Comparison of ENCODE assay signal across 1 cellular context in genomic region chr2:159712194-159712928, GRCh38.
A peak's percentile ranks its signal among the peaks of the same experiment; 100 is the strongest.
TF ChIP-seq lines count a peak whose summit lies in the region.

Gene MARCHF7 (plus strand): TSS chr2:159712506. CDS start chr2:159729023, 16,517 bp downstream.

TF ChIP-seq in K562, 482 proteins besides CTCF, POLR2A, EP300 and RAD21 (continued from another document and continues in another):
- TF ChIP-seq E2F5 (CRISPR knock-in tag; IDR thresholded peaks at IDR 0.05) (peak; percentile 89; the same call in 1 of the 2 replicates), ZBTB2 (IDR thresholded peaks at IDR 0.05) (peak; percentile 70; the same call in 1 of the 2 replicates), FOXO4 (CRISPR knock-in tag; IDR thresholded peaks at IDR 0.05) (peak; percentile 80), MYC (IDR thresholded peaks at IDR 0.05; ENCODE audit: low read depth, low read length) (peak; percentile 68; the same call in 1 of the 2 replicates), MYC (CRISPR knock-in tag; IDR thresholded peaks at IDR 0.05; ENCODE audit: borderline replicate concordance, low read depth) (peak; percentile 97), SNIP1 (IDR thresholded peaks at IDR 0.05; ENCODE audit: low read depth) (peak; percentile 52; the same call in 1 of the 2 replicates), ZNF324 (CRISPR knock-in tag; IDR thresholded peaks at IDR 0.05) (no peak), SPI1 (IDR thresholded peaks at IDR 0.05; ENCODE audit: borderline replicate concordance, low read depth, low read length) (peak; percentile 47; the same call in 1 of the 2 replicates), NR2F6 (CRISPR knock-in tag; IDR thresholded peaks at IDR 0.05) (0 out of 2 replicates have a peak, but pooled peaks have one; percentile 64), CREBBP (IDR thresholded peaks at IDR 0.05; ENCODE audit: low read depth, low read length) (no peak), ZNF174 (CRISPR knock-in tag; IDR thresholded peaks at IDR 0.05) (no peak), CBX5 (IDR thresholded peaks at IDR 0.05; ENCODE audit: borderline replicate concordance, low read depth) (peak; percentile 25; the same call in 1 of the 2 replicates), TSC22D4 (tag; IDR thresholded peaks at IDR 0.05) (no peak), ZBTB5 (IDR thresholded peaks at IDR 0.05) (no peak), ID3 (CRISPR knock-in tag; IDR thresholded peaks at IDR 0.05) (no peak), ID3 (tag; IDR thresholded peaks at IDR 0.05) (no peak; the same call in 1 of the 2 replicates), DEAF1 (CRISPR knock-in tag; IDR thresholded peaks at IDR 0.05) (peak; percentile 84), SMAD4 (CRISPR knock-in tag; conservative IDR thresholded peaks at IDR 0.05) (peak; percentile 94), ZNF639 (CRISPR knock-in tag; conservative IDR thresholded peaks at IDR 0.05 in 1 of 2, IDR thresholded peaks at IDR 0.05 in 1 of 2) (peak in 1 of 2 experiments; percentile 75; a peak in 2 of 4 replicates), ZNF175 (CRISPR knock-in tag; IDR thresholded peaks at IDR 0.05; ENCODE audit: low read depth) (no peak; the same call in none of the 2 replicates), NR3C1 (CRISPR knock-in tag; IDR thresholded peaks at IDR 0.05) (no peak), MEF2A (IDR thresholded peaks at IDR 0.05; ENCODE audit: control insufficient read depth, low read depth, low read length) (no peak), XRCC4 (IDR thresholded peaks at IDR 0.05; ENCODE audit: extremely low read depth, insufficient read depth, insufficient read length) (no peak), ARID4B (CRISPR knock-in tag; IDR thresholded peaks at IDR 0.05) (peak; percentile 88), RCOR1 (IDR thresholded peaks at IDR 0.05; ENCODE audit: borderline replicate concordance in 1 of 2, low read depth in 2 of 2, low read length in 2 of 2) (peak in 1 of 2 experiments; percentile 58; a peak in 2 of 4 replicates), PTBP1 (IDR thresholded peaks at IDR 0.05; ENCODE audit: low read depth, low read length) (peak; percentile 72; the same call in 1 of the 2 replicates), MCM7 (IDR thresholded peaks at IDR 0.05) (no peak), SP1 (CRISPR knock-in tag; IDR thresholded peaks at IDR 0.05) (peak; percentile 90), ZNF696 (CRISPR knock-in tag; conservative IDR thresholded peaks at IDR 0.05) (no peak), CCAR2 (IDR thresholded peaks at IDR 0.05; ENCODE audit: low read depth, low read length) (no peak), POLR3G (IDR thresholded peaks at IDR 0.05; ENCODE audit: extremely low read depth, insufficient read length, insufficient replicate concordance) (no peak), ETV6 (IDR thresholded peaks at IDR 0.05; ENCODE audit: borderline replicate concordance in 1 of 2, low read depth in 2 of 2, low read length in 1 of 2) (no peak), ETV6 (CRISPR knock-in tag; IDR thresholded peaks at IDR 0.05; ENCODE audit: borderline replicate concordance) (peak; percentile 83; the same call in 1 of the 2 replicates), ARID3B (CRISPR knock-in tag; IDR thresholded peaks at IDR 0.05; ENCODE audit: borderline replicate concordance) (peak; percentile 63; the same call in 1 of the 2 replicates), NFE2 (IDR thresholded peaks at IDR 0.05; ENCODE audit: low read depth) (no peak), ZNF408 (CRISPR knock-in tag; IDR thresholded peaks at IDR 0.05; ENCODE audit: low read depth) (no peak), ZNF140 (CRISPR knock-in tag; IDR thresholded peaks at IDR 0.05) (no peak), ZNF197 (CRISPR knock-in tag; IDR thresholded peaks at IDR 0.05; ENCODE audit: low read depth) (no peak; the same call in 1 of the 2 replicates), CBFB (CRISPR knock-in tag; IDR thresholded peaks at IDR 0.05) (peak; percentile 93), ZNF311 (CRISPR knock-in tag; IDR thresholded peaks at IDR 0.05) (peak; percentile 33; the same call in 1 of the 2 replicates), ZNF41 (CRISPR knock-in tag; conservative IDR thresholded peaks at IDR 0.05) (no peak), CBX1 (IDR thresholded peaks at IDR 0.05; ENCODE audit: low read depth) (peak; percentile 91), TCF15 (CRISPR knock-in tag; IDR thresholded peaks at IDR 0.05) (no peak), PPARD (CRISPR knock-in tag; IDR thresholded peaks at IDR 0.05) (no peak), NUFIP1 (IDR thresholded peaks at IDR 0.05; ENCODE audit: partially characterized antibody) (no peak), ERF (CRISPR knock-in tag; IDR thresholded peaks at IDR 0.05) (peak; percentile 85; the same call in 1 of the 2 replicates), CBX8 (IDR thresholded peaks at IDR 0.05; ENCODE audit: borderline replicate concordance, extremely low read depth, low read depth, low read length, poor library complexity, severe bottlenecking) (no peak), MTA1 (IDR thresholded peaks at IDR 0.05; ENCODE audit: borderline replicate concordance) (no peak), NONO (IDR thresholded peaks at IDR 0.05; ENCODE audit: low read depth in 2 of 2, low read length in 1 of 2) (peak; percentile 82 to 94), ZNF79 (CRISPR knock-in tag; IDR thresholded peaks at IDR 0.05; ENCODE audit: low read depth) (no peak), MAFG (tag; conservative IDR thresholded peaks at IDR 0.05) (no peak), ZNF76 (CRISPR knock-in tag; IDR thresholded peaks at IDR 0.05; ENCODE audit: borderline replicate concordance) (peak; percentile 32; the same call in 1 of the 2 replicates), HCFC1 (IDR thresholded peaks at IDR 0.05; ENCODE audit: low read depth, low read length) (peak; percentile 65), ZNF707 (CRISPR knock-in tag; conservative IDR thresholded peaks at IDR 0.05) (peak; percentile 47; the same call in 1 of the 2 replicates), ADNP (tag; IDR thresholded peaks at IDR 0.05) (no peak)
